9 cellular contexts compared by ENCODE assay signal in the genomic region with DNA sequence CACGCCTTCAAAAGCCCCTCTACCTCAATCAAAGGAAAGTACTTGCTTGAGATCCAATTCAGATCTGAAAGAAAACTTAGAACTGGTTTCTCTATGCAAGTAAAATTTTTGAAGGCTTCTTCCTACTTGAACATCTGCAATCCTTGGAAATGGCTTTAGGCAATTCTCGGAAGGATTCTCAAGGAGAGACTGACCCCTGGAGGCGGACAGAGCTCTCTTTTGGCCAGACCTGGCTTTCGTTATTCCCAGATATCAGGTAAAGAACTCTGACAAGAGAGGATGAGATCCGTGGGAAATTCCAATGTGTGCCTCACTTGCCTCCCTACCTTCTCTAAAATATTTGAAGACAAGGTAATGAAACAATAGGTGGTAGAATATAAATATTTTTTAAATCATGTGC.
A peak's percentile ranks its signal among the peaks of the same experiment; 100 is the strongest.
DNase-seq lines count a peak whose midpoint lies in the region; ATAC-seq and TF ChIP-seq lines count a peak whose summit lies in the region.
"Had no signal": no experiment of that assay in that cellular context is flagged by ENCODE, and none has a peak within 500 bp of the region (broad histone marks: within the 10 kb centered on the region; RNA-seq: fewer than 3 reads in every experiment).

No MANE protein-coding gene starts in this region.

- no peak overlapping the region for H2BK120ac ChIP-seq in trophoblast cell (ENCODE audit: insufficient read depth, low read length, poor library complexity)

- H4K8ac ChIP-seq in trophoblast cell (ENCODE audit: low read depth, low read length): no peak overlapping the region

- TF ChIP-seq POLR2A in esophagus muscularis mucosa (IDR thresholded peaks at IDR 0.05; ENCODE audit: low read depth): no peak

- no peak overlapping the region for H2AFZ ChIP-seq in trophoblast cell (ENCODE audit: insufficient read depth, low read length, poor library complexity)

- H3K27me3 ChIP-seq in esophagus muscularis mucosa: no peaks in the 10 kb centered on the region
- no peaks in the 10 kb centered on the region for H3K27me3 ChIP-seq in trophoblast cell (ENCODE audit: insufficient read depth, low read length)

- peak; percentile 21 for DNase-seq in EL
- DNase-seq in NCI-H446 (lab: John Stamatoyannopoulos, UW): peak; percentile 21 to 56
- DNase-seq in esophagus muscularis mucosa (ENCODE audit: extremely low spot score): no peak
- DNase-seq in trophoblast cell: peak; percentile 23 to 67
- DNase-seq in activated CD4-positive, alpha-beta T cell treated with anti-CD3 and anti-CD28 coated beads, Interleukin-2, amount 50 U/mL, for 1 hour: no peak
- no peak for DNase-seq in NCI-H2171 treated with DMSO at 0.1 percent for 48 hours (lab: John Stamatoyannopoulos, UW)
- DNase-seq: activated gamma-delta T cell had no signal

- no peaks in the 10 kb centered on the region for H3K36me3 ChIP-seq in esophagus muscularis mucosa
- H3K36me3 ChIP-seq in trophoblast cell (ENCODE audit: control insufficient read depth in 1 of 2, insufficient read depth in 2 of 2, low read length in 2 of 2): no peaks in the 10 kb centered on the region

- no peaks in the 10 kb centered on the region for H3K79me1 ChIP-seq in trophoblast cell (ENCODE audit: low read length)

- intact Hi-C loops in esophagus muscularis mucosa (cut with DNase I): loop anchor here (10.0 kb wide), 1 partner anchor 840 kb away; no protein-coding TSS in a partner anchor

- no peak overlapping the region for H3K14ac ChIP-seq in trophoblast cell (ENCODE audit: low read length)

- H3K9me3 ChIP-seq in esophagus muscularis mucosa (no peaks in the 10 kb centered on the region), trophoblast cell (ENCODE audit: insufficient read depth, low read depth, low read length) (no peaks in the 10 kb centered on the region)

- no peak overlapping the region for H2BK5ac ChIP-seq in trophoblast cell (ENCODE audit: low read depth, low read length, poor library complexity)

- no peak overlapping the region for H3K18ac ChIP-seq in trophoblast cell (ENCODE audit: low read length)

- ATAC-seq in HG03025 (IDR thresholded peaks at IDR 0.05; ENCODE audit: low FRiP score, unreplicated experiment): no peak
- no peak for ATAC-seq in GM21515 (IDR thresholded peaks at IDR 0.05; ENCODE audit: unreplicated experiment)

- no peak overlapping the region for H2BK12ac ChIP-seq in trophoblast cell (ENCODE audit: low read length)

- 22% methylated on average over 5 of the region's 5 CpGs for WGBS in esophagus muscularis mucosa
- WGBS in trophoblast cell (ENCODE audit: extremely low coverage, insufficient coverage, insufficient read length): no CpG with 5 or more reads among the region's 5 CpGs

- H4K91ac ChIP-seq in trophoblast cell (ENCODE audit: low read depth, low read length): no peak overlapping the region

- H2AK5ac ChIP-seq in trophoblast cell (ENCODE audit: low read length): no peak overlapping the region

- H3K4ac ChIP-seq in trophoblast cell (ENCODE audit: low read depth, low read length): no peak overlapping the region

- no peak overlapping the region for H3K9ac ChIP-seq in trophoblast cell (ENCODE audit: low read length)

- H3K79me2 ChIP-seq in trophoblast cell (ENCODE audit: control insufficient read depth, insufficient read depth, low read length, poor library complexity): no peaks in the 10 kb centered on the region

- no peak overlapping the region for H3K4me2 ChIP-seq in trophoblast cell (ENCODE audit: low read length)

- TF ChIP-seq EP300 in esophagus muscularis mucosa (IDR thresholded peaks at IDR 0.05): no peak

- no peak overlapping the region for H3K23ac ChIP-seq in trophoblast cell (ENCODE audit: low read length)

- H3K4me1 ChIP-seq in esophagus muscularis mucosa (no peaks in the 10 kb centered on the region), trophoblast cell (ENCODE audit: control insufficient read depth in 1 of 2, insufficient read depth in 2 of 2, low read length in 2 of 2) (no peaks in the 10 kb centered on the region)

- H4K12ac ChIP-seq in trophoblast cell (ENCODE audit: low read depth, low read length): no peak overlapping the region

- H3K4me3 ChIP-seq in esophagus muscularis mucosa (no peak overlapping the region), trophoblast cell (ENCODE audit: low read depth, low read length) (no peak overlapping the region)

- H3K27ac ChIP-seq in esophagus muscularis mucosa (replicated peaks in 1 of 4) (no peak overlapping the region), trophoblast cell (ENCODE audit: low read depth, low read length) (no peak overlapping the region)

- TF ChIP-seq CTCF in esophagus muscularis mucosa (IDR thresholded peaks at IDR 0.05): peak; percentile 52 to 65 (median 56)

Comparison
In these comparisons a context has a peak if more than half of its experiments do, and no peak if none do; other contexts are left out.
1. DNase-seq: peak in EL (single experiment), NCI-H446 (2 of 2) and trophoblast cell (2 of 2); none in esophagus muscularis mucosa (single experiment), activated CD4-positive, alpha-beta T cell treated with anti-CD3 and anti-CD28 coated beads, Interleukin-2, amount 50 U/mL, for 1 hour (single experiment) and NCI-H2171 treated with DMSO at 0.1 percent for 48 hours (single experiment).